12 cellular contexts compared by ENCODE assay signal in the genomic region with DNA sequence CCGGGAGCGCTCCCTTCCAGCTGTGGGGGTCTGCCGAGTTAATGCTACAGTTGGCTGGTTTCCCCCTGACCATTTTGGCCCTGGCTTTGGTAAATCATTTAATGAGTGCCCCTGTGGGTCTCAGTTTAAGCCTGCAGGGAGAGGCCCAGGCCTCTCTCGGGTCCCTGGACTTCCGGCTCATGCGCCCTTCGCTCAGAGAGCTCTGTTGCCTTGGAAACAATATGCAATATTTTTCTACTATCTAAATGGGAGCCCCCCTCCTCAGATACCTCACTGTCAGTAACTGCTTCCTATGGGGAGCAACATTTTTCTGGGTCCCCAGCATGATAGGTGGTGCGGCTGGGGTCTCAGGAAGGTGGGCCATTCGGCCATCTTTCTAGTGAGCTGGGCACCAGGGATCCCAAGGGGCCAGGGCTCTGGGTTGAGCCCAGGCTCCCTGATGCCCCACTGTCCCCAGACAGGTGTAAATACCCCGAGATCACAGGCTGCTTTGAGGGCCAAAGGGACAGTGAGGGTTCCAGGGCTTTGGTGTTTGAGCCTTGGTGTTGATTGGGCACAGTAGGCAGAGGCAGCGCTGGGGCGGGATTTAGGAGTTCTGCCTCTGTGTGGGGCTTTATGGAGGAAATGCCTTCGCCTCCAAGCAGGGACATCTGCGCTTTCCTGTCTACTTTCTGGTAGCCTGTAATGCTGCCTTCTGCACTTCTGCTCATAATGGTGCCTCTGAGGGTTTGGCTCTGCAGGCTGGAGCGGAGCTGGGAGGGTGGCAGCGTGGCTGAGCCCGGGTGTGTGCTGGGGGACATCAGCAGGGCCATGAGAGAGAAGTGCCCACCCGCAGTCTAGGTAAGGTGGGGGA. TPM values are rescaled to one million over a fixed set of nuclear protein-coding genes. Genes with fewer than 3 reads are reported as not detected.
A peak's percentile ranks its signal among the peaks of the same experiment; 100 is the strongest.
DNase-seq lines count a peak whose midpoint lies in the region; ATAC-seq and TF ChIP-seq lines count a peak whose summit lies in the region.
"Had no signal": no experiment of that assay in that cellular context is flagged by ENCODE, and none has a peak within 500 bp of the region (broad histone marks: within the 10 kb centered on the region; RNA-seq: fewer than 3 reads in every experiment).

No MANE protein-coding gene starts in this region.

- intact Hi-C loops in cardiac septum (cut with DNase I) (no loop called here), heart right ventricle (cut with DNase I) (no loop called here)

- H3K27ac ChIP-seq in heart right ventricle (peak overlapping the region in 4 of 10 donors; percentile 4 to 50 (median 26)), muscle layer of duodenum (ENCODE audit: low read length) (peak overlapping the region; percentile 39), urinary bladder (ENCODE audit: low read depth) (peak overlapping the region; percentile 68)

- ATAC-seq in heart right ventricle (no peak), GM21786 (IDR thresholded peaks at IDR 0.05; ENCODE audit: unreplicated experiment) (no peak)
- ATAC-seq: sciatic nerve had no signal

- WGBS in heart right ventricle, 2 donors = 67 to 77% methylated on average over 18 of the region's 18 CpGs
- WGBS in urinary bladder = 58% methylated on average over 18 of the region's 18 CpGs

- H3K27ac Mint-ChIP-seq in brain = peak overlapping the region; percentile 89 to 99 (median 94)
- H3K27ac Mint-ChIP-seq: activated CD4-positive, alpha-beta memory T cell treated with anti-CD3 and anti-CD28 coated beads, Interleukin-2, amount 10 ng/mL, durations not matched to agents 7 days and 5 days had no signal

- TF ChIP-seq CTCF in heart right ventricle (IDR thresholded peaks at IDR 0.05) = no peak
- no peak for TF ChIP-seq CTCF in brain (conservative IDR thresholded peaks at IDR 0.05)

- H3K4me3 ChIP-seq in heart right ventricle (no peak overlapping the region), muscle layer of duodenum (ENCODE audit: low read depth in 1 of 2, low read length in 2 of 2) (peak overlapping the region in 1 of 2 donors; percentile 33), urinary bladder (ENCODE audit: low read depth, low read length) (no peak overlapping the region)

- H3K36me3 ChIP-seq in heart right ventricle = no peaks in the 10 kb centered on the region
- peaks cover 0 to 3% of the 10 kb centered on the region in 2 donors for H3K36me3 ChIP-seq in muscle layer of duodenum (ENCODE audit: control insufficient read depth in 1 of 2, insufficient read depth in 2 of 2, low read length in 2 of 2)
- H3K36me3 ChIP-seq in urinary bladder (ENCODE audit: insufficient read depth) = no peaks in the 10 kb centered on the region

- H3K27me3 ChIP-seq in heart right ventricle (peaks cover 0 to 19% (median 3%) of the 10 kb centered on the region in 7 donors), muscle layer of duodenum (ENCODE audit: low read depth, low read length) (no peaks in the 10 kb centered on the region)

- peaks cover 69% of the 10 kb centered on the region for H3K4me1 Mint-ChIP-seq in brain

- H3K36me3 Mint-ChIP-seq in brain = peaks cover 5% of the 10 kb centered on the region

- DNase-seq in cardiac septum (ENCODE audit: low spot score) (peak; percentile 74), heart right ventricle (no peak), NCI-H128 (lab: John Stamatoyannopoulos, UW; ENCODE audit: unreplicated experiment) (no peak), DMS 273 (lab: John Stamatoyannopoulos, UW; ENCODE audit: unreplicated experiment) (no peak)
- DNase-seq: NCI-H2171, SHP77 had no signal

- H3K9me3 Mint-ChIP-seq in brain = no peaks in the 10 kb centered on the region
- H3K9me3 Mint-ChIP-seq: activated CD4-positive, alpha-beta memory T cell treated with anti-CD3 and anti-CD28 coated beads, Interleukin-2, amount 10 ng/mL, durations not matched to agents 7 days and 5 days had no signal

- H3K4me1 ChIP-seq in heart right ventricle (peaks cover 3 to 79% (median 39%) of the 10 kb centered on the region in 9 donors), muscle layer of duodenum (ENCODE audit: control insufficient read depth in 1 of 2, insufficient read depth in 2 of 2, low read length in 2 of 2) (peaks cover 11 to 68% of the 10 kb centered on the region in 2 donors), urinary bladder (ENCODE audit: insufficient read depth) (no peaks in the 10 kb centered on the region)

- H3K27me3 Mint-ChIP-seq in brain = no peaks in the 10 kb centered on the region

- H3K9me3 ChIP-seq in heart right ventricle (no peaks in the 10 kb centered on the region), muscle layer of duodenum (ENCODE audit: control insufficient read depth in 1 of 2, low read length in 2 of 2) (no peaks in the 10 kb centered on the region)

- H3K4me3 Mint-ChIP-seq in brain = peak overlapping the region; percentile 78 to 84 (median 82)
- H3K4me3 Mint-ChIP-seq: activated CD4-positive, alpha-beta memory T cell treated with anti-CD3 and anti-CD28 coated beads, Interleukin-2, amount 10 ng/mL, durations not matched to agents 7 days and 5 days had no signal

RNA-seq across cellular contexts. Expression of a gene that starts 5.2 kb away (rescaled TPM):
- total RNA-seq in cardiac septum = 18.4 TPM
- total RNA-seq in heart right ventricle = 10 to 100 TPM; 14.3 to 32.7 (median 23.8) TPM
- polyA plus RNA-seq in heart right ventricle = 10 to 100 TPM; 12.1 to 20.4 TPM
- 519 TPM for polyA plus RNA-seq in brain (ENCODE audit: insufficient read depth, low read depth, low replicate concordance)
- 174 TPM for total RNA-seq in urinary bladder
- polyA plus RNA-seq in urinary bladder = 230 TPM

RNA-seq across cellular contexts. Expression of a gene that starts 55.1 kb away (rescaled TPM):
- total RNA-seq in cardiac septum (not detected), heart right ventricle (under 1 TPM in 1 of 10 donors, not detected in 9; 0.42 TPM), urinary bladder (0.05 TPM)
- polyA plus RNA-seq in heart right ventricle (under 1 TPM in 1 of 2 donors, not detected in 1; 0.01 TPM), brain (ENCODE audit: insufficient read depth, low read depth, low replicate concordance) (0.08 TPM), urinary bladder (0.22 TPM)
